In genomic region chr11:90223248-90223585, GRCh38 we compare ENCODE assay signal across 8 cellular contexts. TPM values are rescaled to one million over a fixed set of nuclear protein-coding genes. Genes with fewer than 3 reads are reported as not detected.
A peak's percentile ranks its signal among the peaks of the same experiment; 100 is the strongest.
DNase-seq lines count a peak whose midpoint lies in the region; ATAC-seq and TF ChIP-seq lines count a peak whose summit lies in the region.

No MANE protein-coding gene starts in this region.

- H3K9ac ChIP-seq in HUES64 (ENCODE audit: low read depth, low read length) (peak overlapping the region; percentile 84), colonic mucosa (ENCODE audit: low read depth in 2 of 2, low read length in 2 of 2) (peak overlapping the region; percentile 61 to 64), muscle layer of colon (ENCODE audit: low read length) (peak overlapping the region; percentile 81)

- no peak for TF ChIP-seq CTCF in colonic mucosa (IDR thresholded peaks at IDR 0.05)

- H3K36me3 ChIP-seq in HUES64 (ENCODE audit: insufficient read depth, low read length), result no peaks in the 10 kb centered on the region; the same call in 1 of the 2 replicates
- no peaks in the 10 kb centered on the region for H3K36me3 ChIP-seq in colonic mucosa
- H3K36me3 ChIP-seq in muscle layer of colon (ENCODE audit: insufficient read depth, low read length), result no peaks in the 10 kb centered on the region

- H3K4me1 ChIP-seq in HUES64 (ENCODE audit: insufficient read depth, low read length) (peaks cover 18% of the 10 kb centered on the region), colonic mucosa (peaks cover 8% of the 10 kb centered on the region), muscle layer of colon (ENCODE audit: insufficient read depth, low read length) (peaks cover 24% of the 10 kb centered on the region)

- intact Hi-C loops in colonic mucosa (cut with DNase I), result no loop called here

- ATAC-seq in activated CD4-positive, CD25-positive, alpha-beta regulatory T cell treated with anti-CD3 and anti-CD28 coated beads, Interleukin-2, amount 50 U/mL, for 24 hours, result peak; percentile 62 to 64

- peak overlapping the region; percentile 91 for H3K4me3 ChIP-seq in HUES64 (ENCODE audit: low read length)
- peak overlapping the region; percentile 85 for H3K4me3 ChIP-seq in colonic mucosa
- peak overlapping the region; percentile 88 to 97 for H3K4me3 ChIP-seq in muscle layer of colon (ENCODE audit: low read depth in 1 of 2, low read length in 2 of 2)

- no peak for DNase-seq in activated CD4-positive, CD25-positive, alpha-beta regulatory T cell treated with anti-CD3 and anti-CD28 coated beads, Interleukin-2, amount 50 U/mL, for 72 hours
- DNase-seq in colonic mucosa (no peak), NOMO-1 treated with dmso at 0.1 percent for 144 hours (lab: John Stamatoyannopoulos, UW; ENCODE audit: unreplicated experiment) (no peak)
- DNase-seq in stimulated activated naive CD4-positive, alpha-beta T cell (lab: John Stamatoyannopoulos, UW), result no peak
- no peak for DNase-seq in stimulated activated CD4-positive, alpha-beta T cell treated with anti-CD3 and anti-CD28 coated beads, Interleukin-15, amount 100 ng/mL, for 24 hours

- 2% methylated on average over 12 of the region's 12 CpGs for WGBS in HUES64

- H3K9me3 ChIP-seq in HUES64 (ENCODE audit: insufficient read depth, low read depth, low read length), result no peaks in the 10 kb centered on the region
- H3K9me3 ChIP-seq in colonic mucosa, result no peaks in the 10 kb centered on the region
- H3K9me3 ChIP-seq in muscle layer of colon (ENCODE audit: low read length), result no peaks in the 10 kb centered on the region

- no peaks in the 10 kb centered on the region for H3K27me3 ChIP-seq in HUES64 (ENCODE audit: insufficient read depth, low read length)
- no peaks in the 10 kb centered on the region for H3K27me3 ChIP-seq in colonic mucosa
- no peaks in the 10 kb centered on the region for H3K27me3 ChIP-seq in muscle layer of colon (ENCODE audit: control insufficient read depth in 1 of 2, insufficient read depth in 2 of 2, low read length in 2 of 2)

- H3K27ac ChIP-seq in HUES64 (ENCODE audit: low read depth, low read length) (no peak overlapping the region; the same call in 1 of the 2 replicates), colonic mucosa (peak overlapping the region; percentile 86), muscle layer of colon (ENCODE audit: low read depth, low read length) (peak overlapping the region; percentile 77)

RNA-seq across cellular contexts. Expression of gene CHORDC1, which starts 0.4 kb away (rescaled TPM):
- polyA plus RNA-seq in HUES64 (2013, experiment 1 of 2), result 43.7 TPM
- polyA plus RNA-seq in HUES64 (2013, experiment 2 of 2), result 38.5 TPM
- 10 to 100 TPM; 26.9 to 42.9 TPM for total RNA-seq in colonic mucosa
